8 cellular contexts compared by ENCODE assay signal in the genomic region with DNA sequence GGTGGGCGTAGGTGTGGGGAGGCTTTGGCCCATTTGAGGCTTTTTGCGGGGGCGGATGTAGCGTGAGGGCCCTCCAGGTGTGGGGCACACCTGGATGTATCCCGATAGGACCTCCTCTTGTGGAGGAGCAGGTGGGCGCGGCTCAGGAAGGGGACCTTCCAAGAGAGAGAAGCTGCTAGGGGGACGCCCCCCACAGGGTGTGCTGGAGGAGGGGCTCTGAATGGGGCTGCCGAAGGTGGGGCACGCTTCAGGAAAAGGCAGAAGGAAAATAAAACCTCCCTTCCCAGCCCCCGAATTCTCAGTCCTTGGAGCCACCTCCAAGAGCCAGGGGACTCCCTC. TPM values are rescaled to one million over a fixed set of nuclear protein-coding genes. Genes with fewer than 3 reads are reported as not detected.
DNase-seq lines count a peak whose midpoint lies in the region; ATAC-seq, FAIRE-seq and TF ChIP-seq lines count a peak whose summit lies in the region.

No MANE protein-coding gene starts in this region.

- CTCF ChIA-PET in activated CD4-positive, alpha-beta memory T cell treated with anti-CD3 and anti-CD28 coated beads, Interleukin-2, amount 10 ng/mL, durations not matched to agents 7 days and 5 days (lab: Charles Lee), result interaction anchor here (0.6 to 1.0 kb wide), 2 partner anchors 48 to 632 kb away, joined by 3 to 6 read pairs; no protein-coding TSS in a partner anchor

- no peak for TF ChIP-seq POLR2A in GM12892 (IDR thresholded peaks at IDR 0.05; ENCODE audit: low read depth, low read length)

- peaks cover 61% of the 10 kb centered on the region for H3K4me1 Mint-ChIP-seq in activated CD4-positive, alpha-beta memory T cell treated with anti-CD3 and anti-CD28 coated beads, Interleukin-2, amount 10 ng/mL, durations not matched to agents 7 days and 5 days
- peaks cover 45% of the 10 kb centered on the region for H3K4me1 Mint-ChIP-seq in stimulated activated effector memory CD8-positive, alpha-beta T cell treated with anti-CD3 and anti-CD28 coated beads, Interleukin-12 subunit alpha, Interleukin-12 subunit beta, amount 100 ng/mL, for 72 hours

- dilution Hi-C loops in keratinocyte (cut with MboI; ENCODE audit: extremely low pct_ligation_motif_present, low sequenced_read_pairs), result no loop called here

- no peak overlapping the region for H2AFZ ChIP-seq in keratinocyte (ENCODE audit: control insufficient read depth, low read length)

- peak overlapping the region; percentile 45 for H3K4me3 Mint-ChIP-seq in activated CD4-positive, alpha-beta memory T cell treated with anti-CD3 and anti-CD28 coated beads, Interleukin-2, amount 10 ng/mL, durations not matched to agents 7 days and 5 days
- H3K4me3 Mint-ChIP-seq in stimulated activated effector memory CD8-positive, alpha-beta T cell treated with anti-CD3 and anti-CD28 coated beads, Interleukin-12 subunit alpha, Interleukin-12 subunit beta, amount 100 ng/mL, for 72 hours, result peak overlapping the region; percentile 24

- no peaks in the 10 kb centered on the region for H3K9me1 ChIP-seq in keratinocyte (ENCODE audit: control insufficient read depth, extremely low read depth, insufficient read depth, low read length)

- POLR2A ChIA-PET in activated CD4-positive, alpha-beta memory T cell treated with anti-CD3 and anti-CD28 coated beads, Interleukin-2, amount 10 ng/mL, durations not matched to agents 7 days and 5 days (lab: Charles Lee), result no interaction called here

- H3K36me3 Mint-ChIP-seq in activated CD4-positive, alpha-beta memory T cell treated with anti-CD3 and anti-CD28 coated beads, Interleukin-2, amount 10 ng/mL, durations not matched to agents 7 days and 5 days (ENCODE audit: low read depth), result no peaks in the 10 kb centered on the region
- no peaks in the 10 kb centered on the region for H3K36me3 Mint-ChIP-seq in stimulated activated effector memory CD8-positive, alpha-beta T cell treated with anti-CD3 and anti-CD28 coated beads, Interleukin-12 subunit alpha, Interleukin-12 subunit beta, amount 100 ng/mL, for 72 hours

- H3K27ac ChIP-seq in keratinocyte (ENCODE audit: control insufficient read depth, insufficient read depth, low read length), result no peak overlapping the region

- H3K9me3 Mint-ChIP-seq in activated CD4-positive, alpha-beta memory T cell treated with anti-CD3 and anti-CD28 coated beads, Interleukin-2, amount 10 ng/mL, durations not matched to agents 7 days and 5 days, result no peaks in the 10 kb centered on the region
- H3K9me3 Mint-ChIP-seq in stimulated activated effector memory CD8-positive, alpha-beta T cell treated with anti-CD3 and anti-CD28 coated beads, Interleukin-12 subunit alpha, Interleukin-12 subunit beta, amount 100 ng/mL, for 72 hours, result no peaks in the 10 kb centered on the region

- ATAC-seq in stimulated activated effector memory CD8-positive, alpha-beta T cell treated with anti-CD3 and anti-CD28 coated beads, Interleukin-12 subunit alpha, Interleukin-12 subunit beta, amount 100 ng/mL, for 72 hours, result no peak

- no peaks in the 10 kb centered on the region for H3K36me3 ChIP-seq in keratinocyte (ENCODE audit: control insufficient read depth in 2 of 2, extremely low read depth in 1 of 2, insufficient read depth in 2 of 2, low read length in 2 of 2)

- no peak overlapping the region for H3K4me3 ChIP-seq in keratinocyte (ENCODE audit: control insufficient read depth in 2 of 3, extremely low read depth in 1 of 3, insufficient read depth in 2 of 3, low read depth in 1 of 3, low read length in 3 of 3)

- H3K9me3 ChIP-seq in keratinocyte (ENCODE audit: control insufficient read depth, low read depth, low read length), result no peaks in the 10 kb centered on the region

- H3K27me3 Mint-ChIP-seq in activated CD4-positive, alpha-beta memory T cell treated with anti-CD3 and anti-CD28 coated beads, Interleukin-2, amount 10 ng/mL, durations not matched to agents 7 days and 5 days, result peaks cover 22% of the 10 kb centered on the region

- H3K27ac Mint-ChIP-seq in activated CD4-positive, alpha-beta memory T cell treated with anti-CD3 and anti-CD28 coated beads, Interleukin-2, amount 10 ng/mL, durations not matched to agents 7 days and 5 days, result no peak overlapping the region
- no peak overlapping the region for H3K27ac Mint-ChIP-seq in stimulated activated effector memory CD8-positive, alpha-beta T cell treated with anti-CD3 and anti-CD28 coated beads, Interleukin-12 subunit alpha, Interleukin-12 subunit beta, amount 100 ng/mL, for 72 hours

- in situ Hi-C loops in KBM-7 (cut with MboI; ENCODE audit: low pct_unique_long_range_greater_than_20kb, low sequenced_read_pairs), result no loop called here

- TF ChIP-seq CTCF in keratinocyte (optimal IDR thresholded peaks at IDR 0.05 in 1 of 3, IDR thresholded peaks at IDR 0.05 in 1 of 3, conservative IDR thresholded peaks at IDR 0.05 in 1 of 3; ENCODE audit: extremely low read depth in 1 of 3, insufficient read depth in 2 of 3, low read length in 3 of 3), result no peak

- H3K79me2 ChIP-seq in keratinocyte (ENCODE audit: control insufficient read depth, insufficient read depth, low read length), result no peaks in the 10 kb centered on the region

- DNase-seq in NCI-H748 (lab: John Stamatoyannopoulos, UW; ENCODE audit: unreplicated experiment), result peak; percentile 29
- DNase-seq in NCI-H748 treated with DMSO at 0.1 percent for 48 hours (lab: John Stamatoyannopoulos, UW), result no peak
- no peak for DNase-seq in activated CD4-positive, alpha-beta memory T cell treated with anti-CD3 and anti-CD28 coated beads, Interleukin-2, amount 10 ng/mL, durations not matched to agents 7 days and 5 days
- DNase-seq in keratinocyte (ENCODE audit: low read depth, low spot score), result no peak
- DNase-seq in stimulated activated effector memory CD8-positive, alpha-beta T cell treated with anti-CD3 and anti-CD28 coated beads, Interleukin-12 subunit alpha, Interleukin-12 subunit beta, amount 100 ng/mL, for 72 hours (ENCODE audit: low spot score in 2 of 2), result no peak
- DNase-seq in KBM-7, result no peak
- DNase-seq in GM12892 (ENCODE audit: insufficient read length), result no peak
- DNase-seq in HT-29 (ENCODE audit: low spot score), result no peak

- H3K27me3 ChIP-seq in keratinocyte (ENCODE audit: control insufficient read depth, extremely low read depth, insufficient read depth, low read length), result peaks cover 38% of the 10 kb centered on the region

- no peak overlapping the region for H3K9ac ChIP-seq in keratinocyte (ENCODE audit: control insufficient read depth, extremely low read depth, insufficient read depth, low read length)

- FAIRE-seq in keratinocyte (lab: Jason Lieb, UNC), result no peak
- FAIRE-seq in GM12892 (lab: Jason Lieb, UNC), result no peak

- H3K4me1 ChIP-seq in keratinocyte (ENCODE audit: control insufficient read depth, extremely low read depth, insufficient read depth, low read length), result no peaks in the 10 kb centered on the region

- H4K20me1 ChIP-seq in keratinocyte (ENCODE audit: control insufficient read depth, extremely low read depth, insufficient read depth, low read length), result no peaks in the 10 kb centered on the region

- H3K4me2 ChIP-seq in keratinocyte (ENCODE audit: control insufficient read depth, extremely low read depth, insufficient read depth, low read depth, low read length), result peak overlapping the region; percentile 69

RNA-seq across cellular contexts. Expression of gene SGSM1, which starts 0.6 kb away (rescaled TPM):
- under 1 TPM; 0.35 to 0.93 TPM for total RNA-seq in activated CD4-positive, alpha-beta memory T cell treated with anti-CD3 and anti-CD28 coated beads, Interleukin-2, amount 10 ng/mL, durations not matched to agents 7 days and 5 days
- polyA plus RNA-seq in keratinocyte, result 0.01 to 0.03 TPM in 2 of 3 replicates, not detected in the other
- not detected for polyA plus RNA-seq in keratinocyte (2011; ENCODE audit: low read depth)
- polyA plus RNA-seq in keratinocyte (2011; cell fraction: cytosol; rRNA removed), result 0.01 and 0.04 TPM in 2 replicates
- 0.04 TPM in 2 replicates for polyA plus RNA-seq in keratinocyte (2011; cell fraction: nucleus; rRNA removed)
- polyA plus RNA-seq in keratinocyte (2012; ENCODE audit: low replicate concordance), result 0.02 and 0.06 TPM in 2 replicates
- polyA minus RNA-seq in keratinocyte, result not detected in 3 replicates
- not detected for polyA minus RNA-seq in keratinocyte (2011; cell fraction: cytosol; rRNA and poly(A)+ RNA removed)
- polyA minus RNA-seq in keratinocyte (2011; cell fraction: nucleus; rRNA and poly(A)+ RNA removed), result not detected in 2 replicates
- not detected for polyA plus RNA-seq in GM12892 (2012; ENCODE audit: missing spikeins)
- total RNA-seq in HT-29 (2014; rRNA removed; shearing (Covaris generic)), result 0.13 and 0.23 TPM in 2 replicates

RNA-seq across cellular contexts. Expression of gene PIWIL3, which starts 32.1 kb away (rescaled TPM):
- not detected for total RNA-seq in activated CD4-positive, alpha-beta memory T cell treated with anti-CD3 and anti-CD28 coated beads, Interleukin-2, amount 10 ng/mL, durations not matched to agents 7 days and 5 days
- not detected in 3 replicates for polyA plus RNA-seq in keratinocyte
- polyA plus RNA-seq in keratinocyte (2011; ENCODE audit: low read depth), result not detected
- polyA plus RNA-seq in keratinocyte (2011; cell fraction: cytosol; rRNA removed), result not detected in 2 replicates
- not detected in 2 replicates for polyA plus RNA-seq in keratinocyte (2011; cell fraction: nucleus; rRNA removed)
- not detected in 2 replicates for polyA plus RNA-seq in keratinocyte (2012; ENCODE audit: low replicate concordance)
- polyA minus RNA-seq in keratinocyte, result not detected in 3 replicates
- not detected for polyA minus RNA-seq in keratinocyte (2011; cell fraction: cytosol; rRNA and poly(A)+ RNA removed)
- not detected in 2 replicates for polyA minus RNA-seq in keratinocyte (2011; cell fraction: nucleus; rRNA and poly(A)+ RNA removed)
- polyA plus RNA-seq in GM12892 (2012; ENCODE audit: missing spikeins), result not detected
- total RNA-seq in HT-29 (2014; rRNA removed; shearing (Covaris generic)), result not detected in 2 replicates
